18 cellular contexts compared by ENCODE assay signal in genomic region chr2:230525682-230526081, GRCh38.
DNase-seq lines count a peak whose midpoint lies in the region; ATAC-seq lines count a peak whose summit lies in the region.
"Had no signal": no experiment of that assay in that cellular context is flagged by ENCODE, and none has a peak within 500 bp of the region (broad histone marks: within the 10 kb centered on the region; RNA-seq: fewer than 3 reads in every experiment).

No MANE protein-coding gene starts in this region.

- ATAC-seq in memory B cell (ENCODE audit: low read depth) (peak; percentile 63), GM19452 (IDR thresholded peaks at IDR 0.05; ENCODE audit: unreplicated experiment) (no peak), GM19397 (IDR thresholded peaks at IDR 0.05; ENCODE audit: unreplicated experiment) (no peak)
- ATAC-seq: GM12878, GM23338, T-helper 17 cell had no signal

- no peaks in the 10 kb centered on the region for H3K27me3 Mint-ChIP-seq in memory B cell
- H3K27me3 Mint-ChIP-seq: T-helper 17 cell had no signal

- no peak overlapping the region for H3K4me3 Mint-ChIP-seq in memory B cell
- H3K4me3 Mint-ChIP-seq: GM23338, T-helper 17 cell had no signal

- H3K9me3 Mint-ChIP-seq in memory B cell, result peaks cover 23% of the 10 kb centered on the region

- H3K4me1 Mint-ChIP-seq in memory B cell, result peaks cover 9% of the 10 kb centered on the region
- H3K4me1 Mint-ChIP-seq: GM23338, T-helper 17 cell had no signal

- no peak overlapping the region for H3K27ac Mint-ChIP-seq in memory B cell
- H3K27ac Mint-ChIP-seq: GM23338, T-helper 17 cell had no signal

- peaks cover 24% of the 10 kb centered on the region for H3K36me3 Mint-ChIP-seq in memory B cell

- peak; percentile 65 for DNase-seq in NCI-H748 (lab: John Stamatoyannopoulos, UW; ENCODE audit: unreplicated experiment)
- no peak for DNase-seq in NCI-H748 treated with DMSO at 0.1 percent for 48 hours (lab: John Stamatoyannopoulos, UW)
- peak; percentile 5 for DNase-seq in COLO668 (lab: John Stamatoyannopoulos, UW; ENCODE audit: unreplicated experiment)
- DNase-seq in HT-29 (ENCODE audit: low spot score), result peak; percentile 62
- no peak for DNase-seq in memory B cell (ENCODE audit: low spot score in 2 of 2)
- no peak for DNase-seq in glomerular visceral epithelial cell (ENCODE audit: extremely low spot score)
- DNase-seq: C1 segment of cervical spinal cord, DMS 273 treated with DMSO at 0.1 percent for 48 hours, HCEC 1CT, KBM-7, NCI-H1105, NCI-H1694 treated with DMSO at 0.1 percent for 48 hours, Peyer's patch, T-helper 17 cell had no signal

Comparison
In these comparisons a context has a peak if more than half of its experiments do, and no peak if none do; other contexts are left out.
1. DNase-seq: peak in NCI-H748 (single experiment), COLO668 (single experiment) and HT-29 (single experiment); none in NCI-H748 treated with DMSO at 0.1 percent for 48 hours (single experiment), memory B cell (0 of 2) and glomerular visceral epithelial cell (single experiment).